13 cellular contexts compared by ENCODE assay signal in the genomic region with DNA sequence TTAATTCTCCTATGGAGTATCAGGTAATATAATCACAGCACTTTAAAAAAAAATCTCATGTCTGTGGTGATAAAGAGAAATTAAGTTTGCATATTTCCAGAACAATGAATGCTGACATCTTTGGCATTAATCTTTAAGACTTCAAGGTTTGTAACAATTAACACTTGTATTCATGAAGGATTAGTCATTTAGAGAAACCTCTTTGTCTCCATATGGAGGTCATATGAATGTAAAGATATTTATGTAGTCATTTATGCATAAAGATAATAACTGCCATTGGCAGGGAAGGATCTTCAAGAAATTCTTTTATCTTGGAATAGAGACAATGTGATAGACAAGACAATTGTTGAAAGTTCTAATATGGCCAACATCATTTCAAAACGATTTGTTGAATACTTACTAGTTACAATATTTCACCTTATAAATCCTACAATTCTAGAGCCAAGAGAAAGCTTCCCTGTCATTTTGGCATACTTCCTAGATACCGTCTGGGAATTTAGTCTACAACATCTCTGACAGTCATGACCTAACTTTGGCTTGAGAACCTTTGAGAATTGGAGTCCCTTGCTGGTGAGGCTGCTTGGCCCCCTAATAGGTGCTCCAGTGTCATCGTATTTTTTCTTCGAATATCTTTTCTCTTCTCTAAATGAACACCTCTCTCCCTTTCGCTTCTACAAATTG.
"Had no signal": no experiment of that assay in that cellular context is flagged by ENCODE, and none has a peak within 500 bp of the region (broad histone marks: within the 10 kb centered on the region; RNA-seq: fewer than 3 reads in every experiment).

No MANE protein-coding gene starts in this region.

- DNase-seq: activated CD4-positive, alpha-beta T cell treated with anti-CD3 and anti-CD28 coated beads, Interleukin-2, amount 50 U/mL, for 1 hour; activated CD4-positive, CD25-positive, alpha-beta regulatory T cell; activated naive CD4-positive, alpha-beta T cell treated with anti-CD3 and anti-CD28 coated beads, Interleukin-2, amount 50 U/mL, for 16 hours; adrenal gland; brain microvascular endothelial cell; cerebellar nuclear complex; gastrocnemius medialis; right cardiac atrium; small intestine had no signal

- H3K27me3 Mint-ChIP-seq: type B pancreatic cell had no signal

- H3K4me3 Mint-ChIP-seq: T-helper 1 cell treated with Interleukin-12 subunit alpha and Interleukin-12 subunit beta and Interleukin-4 antibody, amounts not matched to agents 30 μg/mL and 1 μg/mL, for 36 hours; type B pancreatic cell had no signal

- H3K36me3 ChIP-seq: adrenal gland, brain microvascular endothelial cell, neutrophil had no signal

- H3K4me1 ChIP-seq: adrenal gland had no signal

- H3K9me3 ChIP-seq: adrenal gland, gastrocnemius medialis, neutrophil had no signal

- ATAC-seq: esophagus mucosa, gastrocnemius medialis, right cardiac atrium had no signal

- H3K27ac ChIP-seq: adrenal gland, brain microvascular endothelial cell, neutrophil had no signal

- H3K36me3 Mint-ChIP-seq: type B pancreatic cell had no signal

- H3K4me3 ChIP-seq: adrenal gland, gastrocnemius medialis had no signal

- H3K9me3 Mint-ChIP-seq: T-helper 1 cell treated with Interleukin-12 subunit alpha and Interleukin-12 subunit beta and Interleukin-4 antibody, amounts not matched to agents 30 μg/mL and 1 μg/mL, for 36 hours; type B pancreatic cell had no signal

- H3K27ac Mint-ChIP-seq: T-helper 1 cell treated with Interleukin-12 subunit alpha and Interleukin-12 subunit beta and Interleukin-4 antibody, amounts not matched to agents 30 μg/mL and 1 μg/mL, for 36 hours; type B pancreatic cell had no signal

- H3K27me3 ChIP-seq: adrenal gland, brain microvascular endothelial cell, gastrocnemius medialis, neutrophil had no signal
